Comparison of ENCODE assay signal across 8 cellular contexts in the genomic region with DNA sequence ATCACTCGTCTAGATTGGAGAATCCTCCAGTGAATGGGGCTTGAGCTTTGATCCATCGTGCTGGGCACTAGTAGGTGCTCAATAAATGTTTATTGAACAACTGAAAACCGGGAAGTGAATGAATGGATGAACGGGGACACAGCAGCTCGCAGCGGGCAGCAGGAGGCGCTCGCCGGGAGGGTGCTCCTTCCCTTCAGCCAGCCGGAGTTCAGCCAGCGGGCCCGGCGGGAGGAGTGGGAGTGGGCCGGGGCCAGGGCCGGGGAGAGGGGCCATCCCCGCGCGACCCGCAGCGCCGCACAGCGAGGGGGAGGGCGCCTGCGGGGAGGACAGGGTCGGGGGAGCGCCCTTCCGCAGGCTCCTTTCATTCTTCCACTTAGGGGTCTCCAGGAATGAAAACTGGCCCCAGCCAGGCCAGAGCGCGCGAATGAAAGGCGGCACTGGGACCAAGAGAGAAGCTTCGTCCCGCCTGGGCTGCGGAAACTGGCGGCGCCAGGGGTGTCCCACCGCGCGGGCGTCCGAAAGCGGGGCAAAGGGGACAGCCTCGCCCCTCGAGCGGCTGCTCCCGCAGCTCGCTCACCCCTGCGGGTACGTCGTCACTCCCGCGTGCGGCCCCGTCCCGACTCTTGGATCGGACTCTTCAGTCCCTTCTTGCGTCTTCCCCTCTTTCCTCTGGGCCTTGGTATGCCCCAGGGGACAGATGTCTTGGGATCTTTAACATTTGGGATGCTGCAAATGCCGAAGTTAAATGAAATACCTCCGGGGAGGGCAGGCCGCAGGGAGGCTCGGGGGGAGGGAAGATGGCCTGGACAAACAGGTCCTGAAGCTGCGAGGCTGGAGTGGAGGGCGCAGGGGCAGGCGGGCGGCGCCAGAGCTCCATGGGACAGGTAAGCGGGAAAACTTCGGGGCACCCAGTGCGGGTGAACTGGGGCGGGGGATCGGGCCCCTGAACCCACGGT. TPM values are rescaled to one million over a fixed set of nuclear protein-coding genes. Genes with fewer than 3 reads are reported as not detected.
DNase-seq lines count a peak whose midpoint lies in the region; ATAC-seq and TF ChIP-seq lines count a peak whose summit lies in the region.

No MANE protein-coding gene starts in this region.

- H3K4me1 Mint-ChIP-seq in Caco-2 (ENCODE audit: low read depth, unreplicated experiment): peaks cover 30% of the 10 kb centered on the region

- H3K27ac ChIP-seq in OCI-LY7 (ENCODE audit: low read depth, low read length, poor library complexity, severe bottlenecking) (no peak overlapping the region), upper lobe of left lung (peak overlapping the region in 2 of 4 donors; percentile 27 to 71)

- peak overlapping the region; percentile 94 for H3K27ac Mint-ChIP-seq in Caco-2 (ENCODE audit: unreplicated experiment)

- H3K4me1 ChIP-seq in Caco-2 (peaks cover 15% of the 10 kb centered on the region), OCI-LY7 (ENCODE audit: insufficient read depth, low read length, poor library complexity, severe bottlenecking) (peaks cover 5% of the 10 kb centered on the region), upper lobe of left lung (peaks cover 13 to 30% (median 22%) of the 10 kb centered on the region in 4 donors)

- no peaks in the 10 kb centered on the region for H3K9me3 Mint-ChIP-seq in Caco-2 (ENCODE audit: unreplicated experiment)

- CTCF ChIA-PET in Caco-2 (lab: Charles Lee) (interaction anchor here (0.6 to 1.9 kb wide), 8 partner anchors 16 to 269 kb away, joined by 3 to 9 read pairs (median 5); no protein-coding TSS in a partner anchor), OCI-LY7 (lab: Charles Lee; ENCODE audit: unreplicated experiment) (no interaction called here)

- TF ChIP-seq CTCF in Caco-2 (IDR thresholded peaks at IDR 0.05; ENCODE audit: insufficient read depth in 1 of 2, low read depth in 1 of 2, low read length in 1 of 2, severe bottlenecking in 1 of 2, unreplicated experiment in 1 of 2) (peak; percentile 65 to 78), OCI-LY7 (conservative IDR thresholded peaks at IDR 0.05; ENCODE audit: low read length) (peak; percentile 24; the same call in 1 of the 2 replicates), upper lobe of left lung (IDR thresholded peaks at IDR 0.05) (peak in 3 of 6 experiments; percentile 14 to 35 (median 27))

- no peaks in the 10 kb centered on the region for H3K9me2 ChIP-seq in OCI-LY7 (ENCODE audit: insufficient read depth, low read length)

- H3K36me3 ChIP-seq in Caco-2 (ENCODE audit: control insufficient read depth, insufficient read depth, low read length): no peaks in the 10 kb centered on the region
- no peaks in the 10 kb centered on the region for H3K36me3 ChIP-seq in OCI-LY7 (ENCODE audit: insufficient read depth, low read length)
- no peaks in the 10 kb centered on the region for H3K36me3 ChIP-seq in upper lobe of left lung

- H3K36me3 Mint-ChIP-seq in Caco-2 (ENCODE audit: insufficient read depth, unreplicated experiment): peaks cover 40% of the 10 kb centered on the region

- POLR2A ChIA-PET in Caco-2 (lab: Charles Lee) (interaction anchor here (1.0 kb wide), 3 partner anchors 14 to 221 kb away, joined by 3 to 5 read pairs (median 4); a partner anchor contains a TSS), OCI-LY7 (lab: Charles Lee) (no interaction called here)

- WGBS in upper lobe of left lung, 2 donors: 3 to 5% methylated on average over 52 to 60 of the region's 72 CpGs

- no peaks in the 10 kb centered on the region for H3K79me2 ChIP-seq in OCI-LY7 (ENCODE audit: insufficient read depth, low read depth, low read length)

- peak overlapping the region; percentile 73 for H3K4me3 ChIP-seq in Caco-2 (ENCODE audit: low read depth, low read length)
- no peak overlapping the region for H3K4me3 ChIP-seq in OCI-LY7 (ENCODE audit: low read depth, low read length, poor library complexity, severe bottlenecking)
- H3K4me3 ChIP-seq in upper lobe of left lung: peak overlapping the region; percentile 31 to 61 (median 48)

- H3K27me3 Mint-ChIP-seq in Caco-2 (ENCODE audit: insufficient read depth, unreplicated experiment): no peaks in the 10 kb centered on the region

- H4K20me1 ChIP-seq in OCI-LY7 (ENCODE audit: insufficient read depth, low read length): no peaks in the 10 kb centered on the region

- TF ChIP-seq EP300 in upper lobe of left lung (IDR thresholded peaks at IDR 0.05): no peak

- H3K4me2 ChIP-seq in OCI-LY7 (ENCODE audit: low read length): no peak overlapping the region

- intact Hi-C loops in Caco-2 (cut with micrococcal nuclease; ENCODE audit: unreplicated experiment): loop anchor here (1.0 to 5.0 kb wide), 6 partner anchors 26 to 224 kb away; a partner anchor contains a TSS
- intact Hi-C loops in OCI-LY7 (cut with micrococcal nuclease; ENCODE audit: unreplicated experiment): no loop called here

- H3K4me3 Mint-ChIP-seq in Caco-2 (ENCODE audit: unreplicated experiment): peak overlapping the region; percentile 97

- peak; percentile 93 to 95 for DNase-seq in Caco-2
- DNase-seq in OCI-LY7 (ENCODE audit: low spot score): no peak
- peak; percentile 36 for DNase-seq in dermis blood vessel endothelial cell
- peak; percentile 23 for DNase-seq in medulla oblongata (ENCODE audit: extremely low spot score)
- peak in 1 of 2 donors; percentile 89 for DNase-seq in upper lobe of left lung
- DNase-seq in NCI-H226: no peak

- no peak for TF ChIP-seq POLR2A in upper lobe of left lung (IDR thresholded peaks at IDR 0.05)

- ATAC-seq in GM21717 (IDR thresholded peaks at IDR 0.05; ENCODE audit: unreplicated experiment) (peak; percentile 37), upper lobe of left lung (ENCODE audit: low FRiP score in 2 of 2) (peak in 1 of 2 donors; percentile 62), HG02840 (IDR thresholded peaks at IDR 0.05; ENCODE audit: low FRiP score, unreplicated experiment) (no peak)

- H3K9me3 ChIP-seq in Caco-2: no peaks in the 10 kb centered on the region
- H3K9me3 ChIP-seq in OCI-LY7 (ENCODE audit: low read length): no peaks in the 10 kb centered on the region
- no peaks in the 10 kb centered on the region for H3K9me3 ChIP-seq in upper lobe of left lung

- H3K27me3 ChIP-seq in Caco-2 (replicated peaks; ENCODE audit: control insufficient read depth, insufficient read depth, low read length): no peaks in the 10 kb centered on the region
- H3K27me3 ChIP-seq in upper lobe of left lung: peaks cover 0 to 3% (median 0%) of the 10 kb centered on the region in 4 donors

- BruUV-seq in Caco-2 (replicated peaks; lab: Mats Ljungman, UMichigan) (no TSS peak), OCI-LY7 (replicated peaks; lab: Mats Ljungman, UMichigan) (no TSS peak)

- H2AFZ ChIP-seq in OCI-LY7 (ENCODE audit: low read length): no peak overlapping the region

RNA-seq across cellular contexts. Expression of a gene that starts 3.6 kb away (rescaled TPM):
- total RNA-seq in Caco-2 (2022): 112 and 123 TPM in 2 replicates
- total RNA-seq in OCI-LY7 (2014; rRNA removed; shearing (Covaris generic)): not detected in 2 replicates
- not detected in 2 replicates for total RNA-seq in OCI-LY7 (2022)
- under 0.01 and 0.17 TPM in 2 replicates for total RNA-seq in dermis blood vessel endothelial cell
- total RNA-seq in upper lobe of left lung: 10 to 100 TPM in 5 of 6 donors, 1 to 10 TPM in 1; 8.9 to 21.0 (median 16.3) TPM

RNA-seq across cellular contexts. Expression of a gene that starts 18.3 kb away (rescaled TPM):
- total RNA-seq in Caco-2 (2022): not detected in 2 replicates
- not detected in 2 replicates for total RNA-seq in OCI-LY7 (2014; rRNA removed; shearing (Covaris generic))
- not detected in 2 replicates for total RNA-seq in OCI-LY7 (2022)
- not detected in 2 replicates for total RNA-seq in dermis blood vessel endothelial cell
- under 1 TPM in 3 of 6 donors, not detected in 3; 0.49 to 0.74 (median 0.54) TPM for total RNA-seq in upper lobe of left lung

Comparison
In these comparisons a context has a peak if more than half of its experiments do, and no peak if none do; other contexts are left out.
1. DNase-seq: peak in Caco-2 (2 of 2), dermis blood vessel endothelial cell (single experiment) and medulla oblongata (single experiment); none in OCI-LY7 (single experiment) and NCI-H226 (single experiment).